In genomic region chr6:128062882-128063603, GRCh38 we compare ENCODE assay signal across 28 cellular contexts.
DNase-seq lines count a peak whose midpoint lies in the region; ATAC-seq, FAIRE-seq and TF ChIP-seq lines count a peak whose summit lies in the region.
"Had no signal": no experiment of that assay in that cellular context is flagged by ENCODE, and none has a peak within 500 bp of the region (broad histone marks: within the 10 kb centered on the region; RNA-seq: fewer than 3 reads in every experiment).

No MANE protein-coding gene starts in this region.

- H3K27ac ChIP-seq in A549 (no peak overlapping the region), right lobe of liver (peak overlapping the region; percentile 0 to 39 (median 28)), right cardiac atrium (ENCODE audit: low read length) (no peak overlapping the region), prostate gland (no peak overlapping the region)
- H3K27ac ChIP-seq: parathyroid adenoma, testis, uterus had no signal

- H3K27me3 ChIP-seq in right lobe of liver (no peaks in the 10 kb centered on the region), right cardiac atrium (ENCODE audit: control insufficient read depth, insufficient read depth) (no peaks in the 10 kb centered on the region), prostate gland (replicated peaks; ENCODE audit: insufficient read depth) (no peaks in the 10 kb centered on the region)
- H3K27me3 ChIP-seq: testis, uterus had no signal

- no peak for FAIRE-seq in A549 (lab: Jason Lieb, UNC)
- FAIRE-seq: keratinocyte had no signal

- POLR2A ChIA-PET in A549 (lab: Yijun Ruan, JAX), result no interaction called here

- H3K4me1 ChIP-seq in A549 (peaks cover 26% of the 10 kb centered on the region; the same call in 2 of the 3 replicates), right lobe of liver (peaks cover 0 to 32% (median 9%) of the 10 kb centered on the region in 4 donors), right cardiac atrium (ENCODE audit: control insufficient read depth, insufficient read depth, low read length) (peaks cover 3% of the 10 kb centered on the region), prostate gland (replicated peaks) (no peaks in the 10 kb centered on the region)
- H3K4me1 ChIP-seq: parathyroid adenoma, testis, uterus had no signal

- peak in 1 of 2 experiments; percentile 68; a peak in 3 of 6 replicates for ATAC-seq in A549
- peak; percentile 97 to 99 (median 98) for ATAC-seq in right lobe of liver
- no peak for ATAC-seq in GM19395 (IDR thresholded peaks at IDR 0.05; ENCODE audit: unreplicated experiment)
- ATAC-seq in right cardiac atrium, result no peak
- ATAC-seq: activated CD8-positive, alpha-beta T cell treated with anti-CD3 and anti-CD28 coated beads for 36 hours; activated T-helper 17 cell treated with anti-CD3 and anti-CD28 coated beads, Interleukin-2, amount 50 U/mL, for 72 hours; HCT116; stimulated activated naive CD8-positive, alpha-beta T cell treated with anti-CD3 and anti-CD28 coated beads, Interleukin-15, Interleukin-2, amounts not matched to agents 100 U/mL and 50 U/mL, for 24 hours had no signal

- H3K4me2 ChIP-seq in A549, result peak overlapping the region; percentile 32; the same call in 2 of the 3 replicates
- H3K4me2 ChIP-seq: SK-N-SH had no signal

- TF ChIP-seq CTCF in A549 (IDR thresholded peaks at IDR 0.05) (no peak), choroid plexus epithelial cell (conservative IDR thresholded peaks at IDR 0.05; ENCODE audit: low read depth, low read length) (no peak), right lobe of liver (IDR thresholded peaks at IDR 0.05) (no peak), prostate gland (IDR thresholded peaks at IDR 0.05) (no peak)

- TF ChIP-seq RAD21 in A549 (conservative IDR thresholded peaks at IDR 0.05 in 1 of 2, IDR thresholded peaks at IDR 0.05 in 1 of 2), result no peak

- CTCF ChIA-PET in A549 (lab: Yijun Ruan, JAX), result no interaction called here

- no peak overlapping the region for H3K4me3 ChIP-seq in A549
- no peak overlapping the region for H3K4me3 ChIP-seq in choroid plexus epithelial cell (ENCODE audit: low read depth, low read length)
- H3K4me3 ChIP-seq in right lobe of liver, result peak overlapping the region in 1 of 3 donors; percentile 6
- no peak overlapping the region for H3K4me3 ChIP-seq in right cardiac atrium (ENCODE audit: low read length)
- no peak overlapping the region for H3K4me3 ChIP-seq in prostate gland
- H3K4me3 ChIP-seq: testis, uterus had no signal

- TF ChIP-seq POLR2A in A549 (IDR thresholded peaks at IDR 0.05; ENCODE audit: low read length) (no peak), right lobe of liver (IDR thresholded peaks at IDR 0.05) (no peak), prostate gland (IDR thresholded peaks at IDR 0.05) (no peak)

- intact Hi-C loops in right lobe of liver (cut with DNase I) (no loop called here), right cardiac atrium (cut with DNase I) (no loop called here), prostate gland (cut with DNase I) (no loop called here)

- no peak for TF ChIP-seq EP300 in A549 (IDR thresholded peaks at IDR 0.05)

- no peaks in the 10 kb centered on the region for H3K9me3 ChIP-seq in A549
- H3K9me3 ChIP-seq in right lobe of liver, result no peaks in the 10 kb centered on the region
- H3K9me3 ChIP-seq in right cardiac atrium (ENCODE audit: control insufficient read depth, low read length), result no peaks in the 10 kb centered on the region
- H3K9me3 ChIP-seq in prostate gland, result no peaks in the 10 kb centered on the region
- H3K9me3 ChIP-seq: SK-N-SH, testis, uterus had no signal

- DNase-seq in A549 (ENCODE audit: low read depth in 1 of 2, low spot score in 1 of 2) (peak in 1 of 2 experiments; percentile 9), HCEC 1CT (peak; percentile 9), choroid plexus epithelial cell (ENCODE audit: low read depth) (peak; percentile 33), right lobe of liver (no peak), right cardiac atrium (no peak), prostate gland (ENCODE audit: low spot score) (no peak)
- DNase-seq in central memory CD4-positive, alpha-beta T cell, result no peak
- DNase-seq: 8988T; activated CD4-positive, alpha-beta T cell treated with anti-CD3 and anti-CD28 coated beads for 1 hour; activated CD8-positive, alpha-beta T cell treated with anti-CD3 and anti-CD28 coated beads for 36 hours; activated naive CD4-positive, alpha-beta T cell treated with anti-CD3 and anti-CD28 coated beads, Interleukin-2, amount 50 U/mL, for 16 hours; DMS53; GDM1; KBM-7; NCI-H1105; NCI-H187 treated with DMSO at 0.1 percent for 48 hours; NCI-H345; NCI-H748 treated with DMSO at 0.1 percent for 48 hours; RPMI8226; SK-N-SH; stimulated activated naive CD8-positive, alpha-beta T cell treated with anti-CD3 and anti-CD28 coated beads, Interleukin-15, Interleukin-2, amounts not matched to agents 100 U/mL and 50 U/mL, for 24 hours; testis; uterus had no signal

- peaks cover 0 to 3% (median 0%) of the 10 kb centered on the region in 4 donors for H3K36me3 ChIP-seq in right lobe of liver
- no peaks in the 10 kb centered on the region for H3K36me3 ChIP-seq in prostate gland
- H3K36me3 ChIP-seq: uterus had no signal

- WGBS in A549 (ENCODE audit: missing lambda C conversion rate), result 79% methylated on average over 5 of the region's 5 CpGs
- WGBS in right lobe of liver (ENCODE audit: insufficient coverage, low coverage, low lambda C conversion rate, missing lambda C conversion rate), result 28% methylated on average over 5 of the region's 5 CpGs
- WGBS in right cardiac atrium, result 96% methylated on average over 5 of the region's 5 CpGs
- WGBS in prostate gland, result 91% methylated on average over 5 of the region's 5 CpGs

TF ChIP-seq in A549, 52 proteins besides CTCF, POLR2A, EP300 and RAD21:
- no peak for TF ChIP-seq PHF8 (IDR thresholded peaks at IDR 0.05; ENCODE audit: borderline replicate concordance, low read depth)
- TF ChIP-seq ZFP36 (IDR thresholded peaks at IDR 0.05; ENCODE audit: borderline replicate concordance, partially characterized antibody), result no peak
- no peak for TF ChIP-seq MAFK (IDR thresholded peaks at IDR 0.05; ENCODE audit: partially characterized antibody)
- TF ChIP-seq HEYL (CRISPR knock-in tag; IDR thresholded peaks at IDR 0.05), result no peak
- no peak for TF ChIP-seq ESRRA (IDR thresholded peaks at IDR 0.05; ENCODE audit: borderline replicate concordance, low read length)
- TF ChIP-seq HOXA7 (CRISPR knock-in tag; IDR thresholded peaks at IDR 0.05), result no peak
- no peak for TF ChIP-seq KDM5A (IDR thresholded peaks at IDR 0.05)
- no peak for TF ChIP-seq E2F6 (IDR thresholded peaks at IDR 0.05; ENCODE audit: borderline replicate concordance, low read depth)
TF ChIP-seq in A549: peak in this region for 0.

Comparison
In these comparisons a context has a peak if more than half of its experiments do, and no peak if none do; other contexts are left out.
1. ATAC-seq: peak in right lobe of liver (4 of 4); none in GM19395 (single experiment) and right cardiac atrium (0 of 2).
2. DNase-seq: peak in HCEC 1CT (single experiment) and choroid plexus epithelial cell (single experiment); none in right lobe of liver (0 of 3), right cardiac atrium (0 of 3), central memory CD4-positive, alpha-beta T cell (single experiment) and prostate gland (single experiment).
3. H3K27ac ChIP-seq: peak in right lobe of liver (3 of 3); none in A549 (0 of 2), right cardiac atrium (single experiment) and prostate gland (0 of 2).